In the genomic region with DNA sequence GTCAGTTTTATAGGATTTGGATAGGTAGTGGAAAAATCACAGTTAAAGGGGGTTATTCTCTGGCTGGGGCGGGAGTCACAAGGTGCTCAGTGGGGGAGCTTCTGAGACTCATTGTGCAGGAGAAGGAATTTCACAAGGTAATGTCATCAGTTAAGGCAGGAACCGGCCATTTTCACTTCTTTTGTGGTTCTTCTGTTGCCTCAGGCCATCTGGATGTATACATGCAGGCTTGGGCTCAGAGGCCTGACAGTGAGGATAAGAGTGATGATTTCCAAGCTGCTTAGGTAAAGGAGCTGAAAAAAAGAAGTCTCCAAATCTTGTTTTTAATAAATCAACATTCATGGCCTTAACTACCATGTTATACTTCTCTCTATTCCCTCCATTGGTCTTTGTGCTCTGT, we compare ENCODE assay signal across 28 cellular contexts.
"Had no signal": no experiment of that assay in that cellular context is flagged by ENCODE, and none has a peak within 500 bp of the region (broad histone marks: within the 10 kb centered on the region; RNA-seq: fewer than 3 reads in every experiment).

No MANE protein-coding gene starts in this region.

- H3K27me3 Mint-ChIP-seq: naive thymus-derived CD8-positive, alpha-beta T cell; natural killer cell treated with Interleukin-12 subunit alpha and Interleukin-12 subunit beta and Interleukin-15 and Interleukin-18, amount 100 ng/mL, for 72 hours; progenitor cell of endocrine pancreas; stimulated activated naive B cell treated with anti-CD40 and anti-IgM and Interleukin-4, amounts not matched to agents 10 μg/mL and 1 μg/mL and 100 μg/mL, for 72 hours; stimulated activated naive CD8-positive, alpha-beta T cell treated with anti-CD3 and anti-CD28 coated beads, Interleukin-15, Interleukin-2, amounts not matched to agents 100 ng/mL and 50 ng/mL, for 24 hours had no signal

- H3K36me3 Mint-ChIP-seq: naive thymus-derived CD8-positive, alpha-beta T cell; natural killer cell treated with Interleukin-12 subunit alpha and Interleukin-12 subunit beta and Interleukin-15 and Interleukin-18, amount 100 ng/mL, for 72 hours; stimulated activated effector memory CD8-positive, alpha-beta T cell treated with anti-CD3 and anti-CD28 coated beads, Interleukin-12 subunit alpha, Interleukin-12 subunit beta, amount 100 ng/mL, for 72 hours; stimulated activated naive B cell treated with anti-CD40 and anti-IgM and Interleukin-4, amounts not matched to agents 10 μg/mL and 1 μg/mL and 100 μg/mL, for 72 hours had no signal

- H3K79me2 ChIP-seq: parathyroid adenoma had no signal

- H3K36me3 ChIP-seq: ovary, right lobe of liver, sigmoid colon, stomach, thoracic aorta, thyroid gland, tibial nerve, upper lobe of left lung had no signal

- H3K4me1 ChIP-seq: parathyroid adenoma, psoas muscle, right lobe of liver, sigmoid colon, stomach, thyroid gland, tibial nerve, upper lobe of left lung had no signal

- ATAC-seq: naive thymus-derived CD8-positive, alpha-beta T cell; natural killer cell treated with Interleukin-12 subunit alpha and Interleukin-12 subunit beta and Interleukin-15 and Interleukin-18, amount 100 ng/mL, for 72 hours; psoas muscle; right cardiac atrium; right lobe of liver; stimulated activated effector memory CD8-positive, alpha-beta T cell treated with anti-CD3 and anti-CD28 coated beads, Interleukin-12 subunit alpha, Interleukin-12 subunit beta, amount 100 ng/mL, for 72 hours; stimulated activated naive B cell treated with anti-CD40 and anti-IgM and Interleukin-4, amounts not matched to agents 10 μg/mL and 1 μg/mL and 100 μg/mL, for 72 hours had no signal

- H2AFZ ChIP-seq: parathyroid adenoma had no signal

- H3K27ac ChIP-seq: ovary, parathyroid adenoma, psoas muscle, right lobe of liver, sigmoid colon, stomach, thoracic aorta, thyroid gland, tibial nerve, upper lobe of left lung had no signal

- DNase-seq: naive thymus-derived CD8-positive, alpha-beta T cell; nephron progenitor cell; occipital lobe; ovary; posterior cingulate gyrus; psoas muscle; right cardiac atrium; right lobe of liver; sigmoid colon; small intestine; stimulated activated CD4-positive, alpha-beta T cell treated with anti-CD3 and anti-CD28 coated beads, Interleukin-15, amount 100 ng/mL, for 24 hours; stimulated activated CD4-positive, alpha-beta T cell treated with anti-CD3 and anti-CD28 coated beads, Interleukin-2, amount 100 ng/mL, for 24 hours; stimulated activated CD4-positive, alpha-beta T cell treated with anti-CD3 and anti-CD28 coated beads, Interleukin-2, amount 100 ng/mL, for 48 hours; stimulated activated CD4-positive, alpha-beta T cell treated with anti-CD3 and anti-CD28 coated beads, Interleukin-4, amount 100 ng/mL, for 24 hours; stimulated activated naive B cell treated with anti-CD40 and anti-IgM and Interleukin-4, amounts not matched to agents 10 μg/mL and 1 μg/mL and 100 μg/mL, for 72 hours; stimulated activated naive CD4-positive, alpha-beta T cell treated with Interleukin-2 at 50 U/mL for 16 hours; stomach; thyroid gland; trophoblast cell; upper lobe of left lung had no signal

- H3K4me1 Mint-ChIP-seq: naive thymus-derived CD8-positive, alpha-beta T cell; nephron progenitor cell; neural crest cell; stimulated activated effector memory CD8-positive, alpha-beta T cell treated with anti-CD3 and anti-CD28 coated beads, Interleukin-12 subunit alpha, Interleukin-12 subunit beta, amount 100 ng/mL, for 72 hours; stimulated activated naive B cell treated with anti-CD40 and anti-IgM and Interleukin-4, amounts not matched to agents 10 μg/mL and 1 μg/mL and 100 μg/mL, for 72 hours had no signal

- H3K27me3 ChIP-seq: ovary, right lobe of liver, sigmoid colon, stomach, thyroid gland, tibial nerve, upper lobe of left lung had no signal

- H3K9ac ChIP-seq: parathyroid adenoma had no signal

- H3K4me3 ChIP-seq: ovary, psoas muscle, right lobe of liver, sigmoid colon, stomach, thoracic aorta, thyroid gland, tibial nerve, upper lobe of left lung had no signal

- H3K9me3 ChIP-seq: ovary, psoas muscle, right lobe of liver, thoracic aorta, thyroid gland, upper lobe of left lung had no signal

- H3K27ac Mint-ChIP-seq: naive thymus-derived CD8-positive, alpha-beta T cell; natural killer cell treated with Interleukin-12 subunit alpha and Interleukin-12 subunit beta and Interleukin-15 and Interleukin-18, amount 100 ng/mL, for 72 hours; nephron progenitor cell; progenitor cell of endocrine pancreas; stimulated activated effector memory CD8-positive, alpha-beta T cell treated with anti-CD3 and anti-CD28 coated beads, Interleukin-12 subunit alpha, Interleukin-12 subunit beta, amount 100 ng/mL, for 72 hours; stimulated activated naive B cell treated with anti-CD40 and anti-IgM and Interleukin-4, amounts not matched to agents 10 μg/mL and 1 μg/mL and 100 μg/mL, for 72 hours; stimulated activated naive CD8-positive, alpha-beta T cell treated with anti-CD3 and anti-CD28 coated beads, Interleukin-15, Interleukin-2, amounts not matched to agents 100 ng/mL and 50 ng/mL, for 24 hours had no signal

- H3K4me3 Mint-ChIP-seq: naive thymus-derived CD8-positive, alpha-beta T cell; natural killer cell treated with Interleukin-12 subunit alpha and Interleukin-12 subunit beta and Interleukin-15 and Interleukin-18, amount 100 ng/mL, for 72 hours; nephron progenitor cell; neural crest cell; stimulated activated effector memory CD8-positive, alpha-beta T cell treated with anti-CD3 and anti-CD28 coated beads, Interleukin-12 subunit alpha, Interleukin-12 subunit beta, amount 100 ng/mL, for 72 hours; stimulated activated naive B cell treated with anti-CD40 and anti-IgM and Interleukin-4, amounts not matched to agents 10 μg/mL and 1 μg/mL and 100 μg/mL, for 72 hours; stimulated activated naive CD8-positive, alpha-beta T cell treated with anti-CD3 and anti-CD28 coated beads, Interleukin-15, Interleukin-2, amounts not matched to agents 100 ng/mL and 50 ng/mL, for 24 hours had no signal
